35 cellular contexts compared by ENCODE assay signal in genomic region chr4:53500552-53500951, GRCh38.
"Had no signal": no experiment of that assay in that cellular context is flagged by ENCODE, and none has a peak within 500 bp of the region (broad histone marks: within the 10 kb centered on the region; RNA-seq: fewer than 3 reads in every experiment).

No MANE protein-coding gene starts in this region.

- H3K27me3 Mint-ChIP-seq: activated B cell treated with CpG ODN at 0.5 μM for 24 hours; activated CD8-positive, alpha-beta T cell treated with anti-CD3 and anti-CD28 coated beads for 36 hours had no signal

- H3K9me3 ChIP-seq: ascending aorta, Peyer's patch had no signal

- H3K9me3 Mint-ChIP-seq: activated B cell treated with CpG ODN at 0.5 μM for 24 hours; activated CD8-positive, alpha-beta T cell treated with anti-CD3 and anti-CD28 coated beads for 36 hours; activated naive CD4-positive, alpha-beta T cell treated with anti-CD3 and anti-CD28 coated beads, Interleukin-2, amount 50 U/mL, for 24 hours; activated naive CD8-positive, alpha-beta T cell treated with anti-CD3 and anti-CD28 coated beads, Interleukin-2, amount 10 ng/mL, durations not matched to agents 7 days and 5 days; activated T-helper 2 cell treated with anti-CD3 and anti-CD28 coated beads, Interferon-gamma antibody, Interleukin-2, Interleukin-4, amounts not matched to agents 10 μg/mL and 5 μg/mL and 100 μg/mL, durations not matched to agents 14 hours and 24 hours and 36 hours had no signal

- H3K27me3 ChIP-seq: ascending aorta, cardiac muscle cell, Peyer's patch had no signal

- H3K4me3 ChIP-seq: ascending aorta, cardiac muscle cell, Peyer's patch had no signal

- H3K27ac ChIP-seq: ascending aorta, cardiac muscle cell, Peyer's patch, RWPE1, VCaP had no signal

- ATAC-seq: activated CD8-positive, alpha-beta T cell treated with anti-CD3 and anti-CD28 coated beads for 36 hours; PC-3; Right ventricle myocardium inferior had no signal

- DNase-seq: activated B cell treated with CpG ODN at 0.5 μM for 24 hours; activated CD4-positive, alpha-beta T cell treated with anti-CD3 and anti-CD28 coated beads for 1 hour; activated CD4-positive, alpha-beta T cell treated with anti-CD3 and anti-CD28 coated beads for 48 hours; activated CD4-positive, alpha-beta T cell treated with anti-CD3 and anti-CD28 coated beads, Interleukin-2, amount 50 U/mL, for 4 hours; activated CD8-positive, alpha-beta T cell treated with anti-CD3 and anti-CD28 coated beads for 36 hours; activated gamma-delta T cell; activated naive CD4-positive, alpha-beta T cell treated with Interleukin-2 at 50 U/mL for 16 hours; activated naive CD8-positive, alpha-beta T cell treated with anti-CD3 and anti-CD28 coated beads, Interleukin-2, amount 10 ng/mL, durations not matched to agents 7 days and 5 days; activated T-cell treated with anti-CD3 and anti-CD28 coated beads, Interleukin-2, amount 50 U/mL, for 1 hour; amygdala; Karpas-422; KBM-7; NCI-H1105; NCI-H1417 treated with DMSO at 0.1 percent for 48 hours; NCI-H187 treated with DMSO at 0.1 percent for 48 hours; NCI-H2081 treated with DMSO at 0.1 percent for 48 hours; NCI-H226; NCI-H446 treated with DMSO at 0.1 percent for 48 hours; NCI-H524; NCI-H69; NK-92 treated with Interleukin-12 subunit alpha and Interleukin-12 subunit beta, amount 100 ng/mL, for 24 hours; PC-3; Peyer's patch; SIG-M5; SW 1271; T-helper 1 cell; T-helper 2 cell; T-helper 9 cell had no signal

- H3K4me1 ChIP-seq: Peyer's patch had no signal

- H3K4me1 Mint-ChIP-seq: activated B cell treated with CpG ODN at 0.5 μM for 24 hours; activated naive CD4-positive, alpha-beta T cell treated with anti-CD3 and anti-CD28 coated beads, Interleukin-2, amount 50 U/mL, for 24 hours; activated naive CD8-positive, alpha-beta T cell treated with anti-CD3 and anti-CD28 coated beads, Interleukin-2, amount 10 ng/mL, durations not matched to agents 7 days and 5 days had no signal

- H3K36me3 ChIP-seq: ascending aorta, cardiac muscle cell had no signal

- H3K27ac Mint-ChIP-seq: activated B cell treated with CpG ODN at 0.5 μM for 24 hours; activated CD8-positive, alpha-beta T cell treated with anti-CD3 and anti-CD28 coated beads for 36 hours; activated naive CD4-positive, alpha-beta T cell treated with anti-CD3 and anti-CD28 coated beads, Interleukin-2, amount 50 U/mL, for 24 hours; activated naive CD8-positive, alpha-beta T cell treated with anti-CD3 and anti-CD28 coated beads, Interleukin-2, amount 10 ng/mL, durations not matched to agents 7 days and 5 days; activated T-helper 2 cell treated with anti-CD3 and anti-CD28 coated beads, Interferon-gamma antibody, Interleukin-2, Interleukin-4, amounts not matched to agents 10 μg/mL and 5 μg/mL and 100 μg/mL, durations not matched to agents 14 hours and 24 hours and 36 hours had no signal

- H3K36me3 Mint-ChIP-seq: activated naive CD4-positive, alpha-beta T cell treated with anti-CD3 and anti-CD28 coated beads, Interleukin-2, amount 50 U/mL, for 24 hours; activated naive CD8-positive, alpha-beta T cell treated with anti-CD3 and anti-CD28 coated beads, Interleukin-2, amount 10 ng/mL, durations not matched to agents 7 days and 5 days had no signal

- H3K4me3 Mint-ChIP-seq: activated B cell treated with CpG ODN at 0.5 μM for 24 hours; activated CD8-positive, alpha-beta T cell treated with anti-CD3 and anti-CD28 coated beads for 36 hours; activated naive CD4-positive, alpha-beta T cell treated with anti-CD3 and anti-CD28 coated beads, Interleukin-2, amount 50 U/mL, for 24 hours; activated naive CD8-positive, alpha-beta T cell treated with anti-CD3 and anti-CD28 coated beads, Interleukin-2, amount 10 ng/mL, durations not matched to agents 7 days and 5 days had no signal
